In the genomic region with DNA sequence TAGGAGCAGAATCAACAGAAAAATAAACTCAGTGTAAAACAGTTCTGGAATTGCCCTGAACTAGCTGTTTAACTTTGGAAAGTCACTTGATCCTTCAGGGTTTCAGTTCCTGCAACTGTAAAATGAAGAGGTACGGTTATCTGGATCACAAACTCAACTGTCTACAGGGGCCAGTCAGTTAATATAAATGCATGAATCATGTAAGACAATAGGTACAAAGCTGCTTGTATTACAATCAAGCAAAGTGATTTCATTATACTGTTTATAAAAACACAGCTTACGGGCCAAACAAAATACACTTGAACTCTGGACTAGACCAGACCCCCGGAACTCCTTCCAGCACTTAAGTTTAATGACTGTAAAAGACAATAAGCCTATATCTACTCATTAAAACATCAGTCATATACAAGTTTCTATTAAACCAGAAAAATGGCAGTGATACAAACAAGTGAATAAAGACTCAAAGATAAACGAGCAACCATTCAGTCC, we compare ENCODE assay signal across 1 cellular context.
A peak's percentile ranks its signal among the peaks of the same experiment; 100 is the strongest.
TF ChIP-seq lines count a peak whose summit lies in the region.

No MANE protein-coding gene starts in this region.

TF ChIP-seq in HEK293, 187 proteins besides CTCF, POLR2A, EP300 and RAD21 (continued from another document and continues in another):
- TF ChIP-seq, protein P1, sequence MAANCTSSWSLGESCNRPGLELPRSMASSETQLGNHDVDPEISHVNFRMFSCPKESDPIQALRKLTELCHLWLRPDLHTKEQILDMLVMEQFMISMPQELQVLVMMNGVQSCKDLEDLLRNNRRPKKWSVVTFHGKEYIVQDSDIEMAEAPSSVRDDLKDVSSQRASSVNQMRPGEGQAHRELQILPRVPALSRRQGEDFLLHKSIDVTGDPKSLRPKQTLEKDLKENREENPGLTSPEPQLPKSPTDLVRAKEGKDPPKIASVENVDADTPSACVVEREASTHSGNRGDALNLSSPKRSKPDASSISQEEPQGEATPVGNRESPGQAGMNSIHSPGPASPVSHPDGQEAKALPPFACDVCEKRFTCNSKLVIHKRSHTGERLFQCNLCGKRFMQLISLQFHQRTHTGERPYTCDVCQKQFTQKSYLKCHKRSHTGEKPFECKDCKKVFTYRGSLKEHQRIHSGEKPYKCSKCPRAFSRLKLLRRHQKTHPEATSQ (tag by site-specific recombination; IDR thresholded peaks at IDR 0.05), result no peak
- TF ChIP-seq, protein P2, sequence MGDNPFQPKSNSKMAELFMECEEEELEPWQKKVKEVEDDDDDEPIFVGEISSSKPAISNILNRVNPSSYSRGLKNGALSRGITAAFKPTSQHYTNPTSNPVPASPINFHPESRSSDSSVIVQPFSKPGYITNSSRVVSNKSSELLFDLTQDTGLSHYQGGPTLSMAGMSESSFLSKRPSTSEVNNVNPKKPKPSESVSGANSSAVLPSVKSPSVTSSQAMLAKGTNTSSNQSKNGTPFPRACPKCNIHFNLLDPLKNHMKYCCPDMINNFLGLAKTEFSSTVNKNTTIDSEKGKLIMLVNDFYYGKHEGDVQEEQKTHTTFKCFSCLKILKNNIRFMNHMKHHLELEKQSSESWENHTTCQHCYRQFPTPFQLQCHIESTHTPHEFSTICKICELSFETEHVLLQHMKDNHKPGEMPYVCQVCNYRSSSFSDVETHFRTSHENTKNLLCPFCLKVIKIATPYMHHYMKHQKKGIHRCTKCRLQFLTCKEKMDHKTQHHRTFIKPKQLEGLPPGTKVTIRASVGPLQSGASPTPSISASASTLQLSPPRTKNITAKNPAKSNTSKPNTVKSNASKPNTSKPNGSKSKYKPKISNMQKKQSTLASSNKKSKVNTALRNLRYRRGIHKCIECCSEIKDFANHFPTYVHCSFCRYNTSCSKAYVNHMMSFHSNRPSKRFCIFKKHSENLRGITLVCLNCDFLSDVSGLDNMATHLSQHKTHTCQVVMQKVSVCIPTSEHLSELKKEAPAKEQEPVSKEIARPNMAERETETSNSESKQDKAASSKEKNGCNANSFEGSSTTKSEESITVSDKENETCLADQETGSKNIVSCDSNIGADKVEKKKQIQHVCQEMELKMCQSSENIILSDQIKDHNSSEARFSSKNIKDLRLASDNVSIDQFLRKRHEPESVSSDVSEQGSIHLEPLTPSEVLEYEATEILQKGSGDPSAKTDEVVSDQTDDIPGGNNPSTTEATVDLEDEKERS (tag by site-specific recombination; IDR thresholded peaks at IDR 0.05), result no peak
- TF ChIP-seq ZNF354C (tag by site-specific recombination; IDR thresholded peaks at IDR 0.05; ENCODE audit: borderline replicate concordance, low read depth) (no peak), ZBTB20 (tag by site-specific recombination; IDR thresholded peaks at IDR 0.05) (peak; percentile 95), ZBTB7A (tag by site-specific recombination; IDR thresholded peaks at IDR 0.05; ENCODE audit: low read depth) (no peak), ZNF623 (tag by site-specific recombination; IDR thresholded peaks at IDR 0.05) (no peak), ZFP3 (tag by site-specific recombination; IDR thresholded peaks at IDR 0.05; ENCODE audit: low read depth) (no peak), ZNF416 (tag by site-specific recombination; IDR thresholded peaks at IDR 0.05) (no peak), TRIM28 (IDR thresholded peaks at IDR 0.05; ENCODE audit: borderline replicate concordance, low read length) (no peak), ZNF423 (tag by site-specific recombination; IDR thresholded peaks at IDR 0.05) (no peak), KLF7 (tag by site-specific recombination; IDR thresholded peaks at IDR 0.05; ENCODE audit: borderline replicate concordance) (no peak; the same call in 1 of the 2 replicates), ZNF155 (tag by site-specific recombination; IDR thresholded peaks at IDR 0.05) (no peak), ZFHX2 (tag by site-specific recombination; conservative IDR thresholded peaks at IDR 0.05) (no peak), ZNF555 (tag by site-specific recombination; conservative IDR thresholded peaks at IDR 0.05) (no peak), ZSCAN16 (tag by site-specific recombination; IDR thresholded peaks at IDR 0.05) (no peak), MYNN (tag by site-specific recombination; IDR thresholded peaks at IDR 0.05; ENCODE audit: borderline replicate concordance) (no peak), ZNF174 (tag by site-specific recombination; IDR thresholded peaks at IDR 0.05) (no peak), ZBTB8A (tag by site-specific recombination; IDR thresholded peaks at IDR 0.05) (0 out of 2 replicates have a peak, but pooled peaks have one; percentile 17), ZNF629 (tag by site-specific recombination; IDR thresholded peaks at IDR 0.05) (peak; percentile 90), ZNF658 (tag by site-specific recombination; IDR thresholded peaks at IDR 0.05) (no peak), ZNF202 (tag by site-specific recombination; IDR thresholded peaks at IDR 0.05; ENCODE audit: borderline replicate concordance) (no peak), ZNF785 (tag by site-specific recombination; IDR thresholded peaks at IDR 0.05) (no peak), ZNF426 (tag by site-specific recombination; IDR thresholded peaks at IDR 0.05) (no peak), ZNF768 (tag by site-specific recombination; IDR thresholded peaks at IDR 0.05) (no peak), ZNF530 (tag by site-specific recombination; IDR thresholded peaks at IDR 0.05; ENCODE audit: low read depth) (no peak), ZNF10 (tag by site-specific recombination; IDR thresholded peaks at IDR 0.05) (peak; percentile 43; the same call in 1 of the 2 replicates)
- TF ChIP-seq, protein P3, sequence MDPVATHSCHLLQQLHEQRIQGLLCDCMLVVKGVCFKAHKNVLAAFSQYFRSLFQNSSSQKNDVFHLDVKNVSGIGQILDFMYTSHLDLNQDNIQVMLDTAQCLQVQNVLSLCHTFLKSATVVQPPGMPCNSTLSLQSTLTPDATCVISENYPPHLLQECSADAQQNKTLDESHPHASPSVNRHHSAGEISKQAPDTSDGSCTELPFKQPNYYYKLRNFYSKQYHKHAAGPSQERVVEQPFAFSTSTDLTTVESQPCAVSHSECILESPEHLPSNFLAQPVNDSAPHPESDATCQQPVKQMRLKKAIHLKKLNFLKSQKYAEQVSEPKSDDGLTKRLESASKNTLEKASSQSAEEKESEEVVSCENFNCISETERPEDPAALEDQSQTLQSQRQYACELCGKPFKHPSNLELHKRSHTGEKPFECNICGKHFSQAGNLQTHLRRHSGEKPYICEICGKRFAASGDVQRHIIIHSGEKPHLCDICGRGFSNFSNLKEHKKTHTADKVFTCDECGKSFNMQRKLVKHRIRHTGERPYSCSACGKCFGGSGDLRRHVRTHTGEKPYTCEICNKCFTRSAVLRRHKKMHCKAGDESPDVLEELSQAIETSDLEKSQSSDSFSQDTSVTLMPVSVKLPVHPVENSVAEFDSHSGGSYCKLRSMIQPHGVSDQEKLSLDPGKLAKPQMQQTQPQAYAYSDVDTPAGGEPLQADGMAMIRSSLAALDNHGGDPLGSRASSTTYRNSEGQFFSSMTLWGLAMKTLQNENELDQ (tag by site-specific recombination; IDR thresholded peaks at IDR 0.05; ENCODE audit: low read depth), result no peak
- TF ChIP-seq, protein P4, sequence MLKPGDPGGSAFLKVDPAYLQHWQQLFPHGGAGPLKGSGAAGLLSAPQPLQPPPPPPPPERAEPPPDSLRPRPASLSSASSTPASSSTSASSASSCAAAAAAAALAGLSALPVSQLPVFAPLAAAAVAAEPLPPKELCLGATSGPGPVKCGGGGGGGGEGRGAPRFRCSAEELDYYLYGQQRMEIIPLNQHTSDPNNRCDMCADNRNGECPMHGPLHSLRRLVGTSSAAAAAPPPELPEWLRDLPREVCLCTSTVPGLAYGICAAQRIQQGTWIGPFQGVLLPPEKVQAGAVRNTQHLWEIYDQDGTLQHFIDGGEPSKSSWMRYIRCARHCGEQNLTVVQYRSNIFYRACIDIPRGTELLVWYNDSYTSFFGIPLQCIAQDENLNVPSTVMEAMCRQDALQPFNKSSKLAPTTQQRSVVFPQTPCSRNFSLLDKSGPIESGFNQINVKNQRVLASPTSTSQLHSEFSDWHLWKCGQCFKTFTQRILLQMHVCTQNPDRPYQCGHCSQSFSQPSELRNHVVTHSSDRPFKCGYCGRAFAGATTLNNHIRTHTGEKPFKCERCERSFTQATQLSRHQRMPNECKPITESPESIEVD (tag by site-specific recombination; IDR thresholded peaks at IDR 0.05), result peak; percentile 98
- TF ChIP-seq, protein P5, sequence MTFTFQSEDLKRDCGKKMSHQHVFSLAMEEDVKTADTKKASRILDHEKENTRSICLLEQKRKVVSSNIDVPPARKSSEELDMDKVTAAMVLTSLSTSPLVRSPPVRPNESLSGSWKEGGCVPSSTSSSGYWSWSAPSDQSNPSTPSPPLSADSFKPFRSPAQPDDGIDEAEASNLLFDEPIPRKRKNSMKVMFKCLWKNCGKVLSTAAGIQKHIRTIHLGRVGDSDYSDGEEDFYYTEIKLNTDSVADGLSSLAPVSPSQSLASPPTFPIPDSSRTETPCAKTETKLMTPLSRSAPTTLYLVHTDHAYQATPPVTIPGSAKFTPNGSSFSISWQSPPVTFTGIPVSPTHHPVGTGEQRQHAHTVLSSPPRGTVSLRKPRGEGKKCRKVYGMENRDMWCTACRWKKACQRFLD (tag by site-specific recombination; IDR thresholded peaks at IDR 0.05), result no peak
- TF ChIP-seq, protein P6, sequence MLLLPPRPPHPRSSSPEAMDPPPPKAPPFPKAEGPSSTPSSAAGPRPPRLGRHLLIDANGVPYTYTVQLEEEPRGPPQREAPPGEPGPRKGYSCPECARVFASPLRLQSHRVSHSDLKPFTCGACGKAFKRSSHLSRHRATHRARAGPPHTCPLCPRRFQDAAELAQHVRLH (tag by site-specific recombination; IDR thresholded peaks at IDR 0.05), result peak; percentile 72
- TF ChIP-seq, protein P7, sequence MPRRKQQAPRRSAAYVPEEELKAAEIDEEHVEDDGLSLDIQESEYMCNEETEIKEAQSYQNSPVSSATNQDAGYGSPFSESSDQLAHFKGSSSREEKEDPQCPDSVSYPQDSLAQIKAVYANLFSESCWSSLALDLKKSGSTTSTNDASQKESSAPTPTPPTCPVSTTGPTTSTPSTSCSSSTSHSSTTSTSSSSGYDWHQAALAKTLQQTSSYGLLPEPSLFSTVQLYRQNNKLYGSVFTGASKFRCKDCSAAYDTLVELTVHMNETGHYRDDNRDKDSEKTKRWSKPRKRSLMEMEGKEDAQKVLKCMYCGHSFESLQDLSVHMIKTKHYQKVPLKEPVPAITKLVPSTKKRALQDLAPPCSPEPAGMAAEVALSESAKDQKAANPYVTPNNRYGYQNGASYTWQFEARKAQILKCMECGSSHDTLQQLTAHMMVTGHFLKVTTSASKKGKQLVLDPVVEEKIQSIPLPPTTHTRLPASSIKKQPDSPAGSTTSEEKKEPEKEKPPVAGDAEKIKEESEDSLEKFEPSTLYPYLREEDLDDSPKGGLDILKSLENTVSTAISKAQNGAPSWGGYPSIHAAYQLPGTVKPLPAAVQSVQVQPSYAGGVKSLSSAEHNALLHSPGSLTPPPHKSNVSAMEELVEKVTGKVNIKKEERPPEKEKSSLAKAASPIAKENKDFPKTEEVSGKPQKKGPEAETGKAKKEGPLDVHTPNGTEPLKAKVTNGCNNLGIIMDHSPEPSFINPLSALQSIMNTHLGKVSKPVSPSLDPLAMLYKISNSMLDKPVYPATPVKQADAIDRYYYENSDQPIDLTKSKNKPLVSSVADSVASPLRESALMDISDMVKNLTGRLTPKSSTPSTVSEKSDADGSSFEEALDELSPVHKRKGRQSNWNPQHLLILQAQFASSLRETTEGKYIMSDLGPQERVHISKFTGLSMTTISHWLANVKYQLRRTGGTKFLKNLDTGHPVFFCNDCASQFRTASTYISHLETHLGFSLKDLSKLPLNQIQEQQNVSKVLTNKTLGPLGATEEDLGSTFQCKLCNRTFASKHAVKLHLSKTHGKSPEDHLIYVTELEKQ (tag by site-specific recombination; IDR thresholded peaks at IDR 0.05; ENCODE audit: borderline replicate concordance), result peak; percentile 84; the same call in 1 of the 2 replicates
- TF ChIP-seq, protein P8, sequence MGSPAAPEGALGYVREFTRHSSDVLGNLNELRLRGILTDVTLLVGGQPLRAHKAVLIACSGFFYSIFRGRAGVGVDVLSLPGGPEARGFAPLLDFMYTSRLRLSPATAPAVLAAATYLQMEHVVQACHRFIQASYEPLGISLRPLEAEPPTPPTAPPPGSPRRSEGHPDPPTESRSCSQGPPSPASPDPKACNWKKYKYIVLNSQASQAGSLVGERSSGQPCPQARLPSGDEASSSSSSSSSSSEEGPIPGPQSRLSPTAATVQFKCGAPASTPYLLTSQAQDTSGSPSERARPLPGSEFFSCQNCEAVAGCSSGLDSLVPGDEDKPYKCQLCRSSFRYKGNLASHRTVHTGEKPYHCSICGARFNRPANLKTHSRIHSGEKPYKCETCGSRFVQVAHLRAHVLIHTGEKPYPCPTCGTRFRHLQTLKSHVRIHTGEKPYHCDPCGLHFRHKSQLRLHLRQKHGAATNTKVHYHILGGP (tag by site-specific recombination; IDR thresholded peaks at IDR 0.05), result peak; percentile 67; the same call in 1 of the 2 replicates
- TF ChIP-seq, protein P9, sequence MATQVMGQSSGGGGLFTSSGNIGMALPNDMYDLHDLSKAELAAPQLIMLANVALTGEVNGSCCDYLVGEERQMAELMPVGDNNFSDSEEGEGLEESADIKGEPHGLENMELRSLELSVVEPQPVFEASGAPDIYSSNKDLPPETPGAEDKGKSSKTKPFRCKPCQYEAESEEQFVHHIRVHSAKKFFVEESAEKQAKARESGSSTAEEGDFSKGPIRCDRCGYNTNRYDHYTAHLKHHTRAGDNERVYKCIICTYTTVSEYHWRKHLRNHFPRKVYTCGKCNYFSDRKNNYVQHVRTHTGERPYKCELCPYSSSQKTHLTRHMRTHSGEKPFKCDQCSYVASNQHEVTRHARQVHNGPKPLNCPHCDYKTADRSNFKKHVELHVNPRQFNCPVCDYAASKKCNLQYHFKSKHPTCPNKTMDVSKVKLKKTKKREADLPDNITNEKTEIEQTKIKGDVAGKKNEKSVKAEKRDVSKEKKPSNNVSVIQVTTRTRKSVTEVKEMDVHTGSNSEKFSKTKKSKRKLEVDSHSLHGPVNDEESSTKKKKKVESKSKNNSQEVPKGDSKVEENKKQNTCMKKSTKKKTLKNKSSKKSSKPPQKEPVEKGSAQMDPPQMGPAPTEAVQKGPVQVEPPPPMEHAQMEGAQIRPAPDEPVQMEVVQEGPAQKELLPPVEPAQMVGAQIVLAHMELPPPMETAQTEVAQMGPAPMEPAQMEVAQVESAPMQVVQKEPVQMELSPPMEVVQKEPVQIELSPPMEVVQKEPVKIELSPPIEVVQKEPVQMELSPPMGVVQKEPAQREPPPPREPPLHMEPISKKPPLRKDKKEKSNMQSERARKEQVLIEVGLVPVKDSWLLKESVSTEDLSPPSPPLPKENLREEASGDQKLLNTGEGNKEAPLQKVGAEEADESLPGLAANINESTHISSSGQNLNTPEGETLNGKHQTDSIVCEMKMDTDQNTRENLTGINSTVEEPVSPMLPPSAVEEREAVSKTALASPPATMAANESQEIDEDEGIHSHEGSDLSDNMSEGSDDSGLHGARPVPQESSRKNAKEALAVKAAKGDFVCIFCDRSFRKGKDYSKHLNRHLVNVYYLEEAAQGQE (tag by site-specific recombination; IDR thresholded peaks at IDR 0.05), result no peak
